ENCODE assay signal across 21 cellular contexts in genomic region chr15:101028772-101029438, GRCh38.
DNase-seq lines count a peak whose midpoint lies in the region; ATAC-seq and TF ChIP-seq lines count a peak whose summit lies in the region.
"Had no signal": no experiment of that assay in that cellular context is flagged by ENCODE, and none has a peak within 500 bp of the region (broad histone marks: within the 10 kb centered on the region; RNA-seq: fewer than 3 reads in every experiment).

No MANE protein-coding gene starts in this region.

- H4K20me1 ChIP-seq in neural progenitor cell (ENCODE audit: low read depth): no peaks in the 10 kb centered on the region

- no peaks in the 10 kb centered on the region for H3F3A ChIP-seq in neural progenitor cell (ENCODE audit: low read depth)

- H3K36me3 ChIP-seq in neural progenitor cell (no peaks in the 10 kb centered on the region), SJCRH30 (no peaks in the 10 kb centered on the region)

- H3K9me3 ChIP-seq in neural progenitor cell (ENCODE audit: low read depth) (no peaks in the 10 kb centered on the region), SJCRH30 (replicated peaks) (no peaks in the 10 kb centered on the region)
- H3K9me3 ChIP-seq: left lung had no signal

- H3K27ac Mint-ChIP-seq in chondrocyte (ENCODE audit: unreplicated experiment) (no peak overlapping the region), neural progenitor cell (no peak overlapping the region)
- H3K27ac Mint-ChIP-seq: activated naive CD4-positive, alpha-beta T cell treated with anti-CD3 and anti-CD28 coated beads for 36 hours had no signal

- H3K79me2 ChIP-seq in neural progenitor cell (ENCODE audit: low read depth): no peaks in the 10 kb centered on the region
- H3K79me2 ChIP-seq: parathyroid adenoma had no signal

- H3K4me2 ChIP-seq in neural progenitor cell: no peak overlapping the region
- H3K4me2 ChIP-seq: A549; BLaER1 treated with 17β-estradiol and CSF1 and Interleukin-3, amounts not matched to agents 10 nM and 100 nM had no signal

- H3K27me3 Mint-ChIP-seq in chondrocyte (ENCODE audit: low read depth) (no peaks in the 10 kb centered on the region), neural progenitor cell (ENCODE audit: insufficient read depth, low read depth) (peaks cover 2% of the 10 kb centered on the region)

- H3K36me3 Mint-ChIP-seq in chondrocyte (ENCODE audit: low read depth) (peaks cover 9% of the 10 kb centered on the region), neural progenitor cell (no peaks in the 10 kb centered on the region)

- H3K27me3 ChIP-seq in neural progenitor cell (no peaks in the 10 kb centered on the region), SJCRH30 (no peaks in the 10 kb centered on the region)
- H3K27me3 ChIP-seq: left lung had no signal

- H2AFZ ChIP-seq in neural progenitor cell (replicated peaks): no peak overlapping the region
- H2AFZ ChIP-seq: parathyroid adenoma had no signal

- DNase-seq in cardiac septum (ENCODE audit: low spot score): peak; percentile 35
- DNase-seq in left cardiac atrium: no peak
- peak; percentile 74 for DNase-seq in chondrocyte (ENCODE audit: low spot score)
- DNase-seq in neural progenitor cell (ENCODE audit: low spot score): no peak
- peak; percentile 37 for DNase-seq in ureter (ENCODE audit: low spot score)
- DNase-seq in SW 1271 (lab: John Stamatoyannopoulos, UW): no peak
- DNase-seq in hippocampal formation (lab: John Stamatoyannopoulos, UW): no peak
- DNase-seq in SJCRH30: no peak
- DNase-seq: activated naive CD4-positive, alpha-beta T cell treated with anti-CD3 and anti-CD28 coated beads for 36 hours; foreskin melanocyte; GDM1; Karpas-422; NCI-H774; PC-3; stimulated activated CD4-positive, alpha-beta T cell treated with anti-CD3 and anti-CD28 coated beads, Interleukin-4, amount 100 ng/mL, for 4 hours had no signal

- TF ChIP-seq CTCF in chondrocyte (IDR thresholded peaks at IDR 0.05) (no peak), neural progenitor cell (IDR thresholded peaks at IDR 0.05) (peak; percentile 26)

- H3K9ac ChIP-seq in neural progenitor cell: no peak overlapping the region
- H3K9ac ChIP-seq: BLaER1 treated with 17β-estradiol and CSF1 and Interleukin-3, amounts not matched to agents 10 nM and 100 nM; parathyroid adenoma had no signal

- H3K4me3 Mint-ChIP-seq in chondrocyte (ENCODE audit: unreplicated experiment) (no peak overlapping the region), neural progenitor cell (no peak overlapping the region)
- H3K4me3 Mint-ChIP-seq: activated naive CD4-positive, alpha-beta T cell treated with anti-CD3 and anti-CD28 coated beads for 36 hours had no signal

- ATAC-seq in left cardiac atrium: no peak
- ATAC-seq: A549, left lung, PC-3 had no signal

- H3K4me1 Mint-ChIP-seq in chondrocyte (ENCODE audit: low read depth) (peaks cover 1% of the 10 kb centered on the region), neural progenitor cell (peaks cover 17% of the 10 kb centered on the region)

- H3K4me1 ChIP-seq in neural progenitor cell (no peaks in the 10 kb centered on the region), SJCRH30 (peaks cover 1% of the 10 kb centered on the region; the same call in 1 of the 2 replicates)
- H3K4me1 ChIP-seq: A549, parathyroid adenoma had no signal

- intact Hi-C loops in cardiac septum (cut with DNase I): no loop called here
- intact Hi-C loops in left cardiac atrium (cut with DNase I): loop anchor here in 1 of 2 donors (5.0 kb wide), 1 partner anchor 53 kb away; no protein-coding TSS in a partner anchor

- H3K9me3 Mint-ChIP-seq in chondrocyte (ENCODE audit: low read depth) (peaks cover 2% of the 10 kb centered on the region), neural progenitor cell (peaks cover 16% of the 10 kb centered on the region)
- H3K9me3 Mint-ChIP-seq: activated naive CD4-positive, alpha-beta T cell treated with anti-CD3 and anti-CD28 coated beads for 36 hours had no signal

- H3K4me3 ChIP-seq in neural progenitor cell (no peak overlapping the region), SJCRH30 (no peak overlapping the region)
- H3K4me3 ChIP-seq: A549; BLaER1 treated with 17β-estradiol and CSF1 and Interleukin-3, amounts not matched to agents 10 nM and 100 nM; coronary artery; left lung; skin epidermis had no signal

- no peak overlapping the region for H3K27ac ChIP-seq in neural progenitor cell
- H3K27ac ChIP-seq in SJCRH30: no peak overlapping the region
- H3K27ac ChIP-seq: A549; BLaER1 treated with 17β-estradiol and CSF1 and Interleukin-3, amounts not matched to agents 10 nM and 100 nM; coronary artery; left lung; parathyroid adenoma; skin epidermis had no signal

Comparison
In these comparisons a context has a peak if more than half of its experiments do, and no peak if none do; other contexts are left out.
1. DNase-seq: peak in cardiac septum (single experiment), chondrocyte (single experiment) and ureter (single experiment); none in left cardiac atrium (single experiment), neural progenitor cell (single experiment), SW 1271 (0 of 2), hippocampal formation (0 of 2) and SJCRH30 (0 of 2).